1 cellular context compared by ENCODE assay signal in genomic region chr7:134646425-134647305, GRCh38.
TF ChIP-seq lines count a peak whose summit lies in the region.

BPGM (plus strand) TSS chr7:134646853; CDS start chr7:134661508, 14,655 bp downstream.

TF ChIP-seq in HepG2, 621 proteins besides CTCF, POLR2A, EP300 and RAD21 (continued from another document and continues in another):
- TF ChIP-seq ATRX (CRISPR knock-in tag; IDR thresholded peaks at IDR 0.05; ENCODE audit: borderline replicate concordance) (no peak), HNRNPLL (IDR thresholded peaks at IDR 0.05; ENCODE audit: low read depth, low read length, poor library complexity, severe bottlenecking) (no peak), ZNF274 (CRISPR knock-in tag; IDR thresholded peaks at IDR 0.05) (no peak), ZNF296 (CRISPR knock-in tag; conservative IDR thresholded peaks at IDR 0.05) (no peak), CHCHD3 (CRISPR knock-in tag; IDR thresholded peaks at IDR 0.05) (no peak), SIX1 (CRISPR knock-in tag; IDR thresholded peaks at IDR 0.05; ENCODE audit: borderline replicate concordance) (no peak), ELF4 (CRISPR knock-in tag; IDR thresholded peaks at IDR 0.05; ENCODE audit: borderline replicate concordance) (peak; percentile 78; the same call in 1 of the 2 replicates), ESRRA (CRISPR knock-in tag; IDR thresholded peaks at IDR 0.05; ENCODE audit: low read depth) (no peak), THAP9 (CRISPR knock-in tag; IDR thresholded peaks at IDR 0.05; ENCODE audit: borderline replicate concordance) (peak; percentile 76; the same call in 1 of the 2 replicates), ZFP36L2 (CRISPR knock-in tag; IDR thresholded peaks at IDR 0.05) (no peak), POLR2G (IDR thresholded peaks at IDR 0.05; ENCODE audit: low read depth, low read length) (peak; percentile 94), PITX1 (CRISPR knock-in tag; IDR thresholded peaks at IDR 0.05) (peak; percentile 93), MXD1 (CRISPR knock-in tag; IDR thresholded peaks at IDR 0.05) (no peak), ZBTB14 (CRISPR knock-in tag; IDR thresholded peaks at IDR 0.05) (no peak), KLF16 (CRISPR knock-in tag; IDR thresholded peaks at IDR 0.05) (peak in 1 of 2 experiments; percentile 60; a peak in 1 of 4 replicates), THAP8 (CRISPR knock-in tag; IDR thresholded peaks at IDR 0.05; ENCODE audit: borderline replicate concordance) (no peak), HOXA9 (CRISPR knock-in tag; IDR thresholded peaks at IDR 0.05; ENCODE audit: borderline replicate concordance) (no peak), ZNF354B (CRISPR knock-in tag; IDR thresholded peaks at IDR 0.05) (no peak), GPBP1L1 (CRISPR knock-in tag; IDR thresholded peaks at IDR 0.05) (no peak), AKAP8 (CRISPR knock-in tag; IDR thresholded peaks at IDR 0.05) (no peak), ZNF652 (CRISPR knock-in tag; IDR thresholded peaks at IDR 0.05; ENCODE audit: borderline replicate concordance, low read depth) (no peak), KAT8 (CRISPR knock-in tag; IDR thresholded peaks at IDR 0.05) (peak; percentile 93), SAFB2 (CRISPR knock-in tag; IDR thresholded peaks at IDR 0.05; ENCODE audit: borderline replicate concordance, low read depth) (no peak), ZHX2 (IDR thresholded peaks at IDR 0.05; ENCODE audit: low read depth) (no peak), ZHX2 (CRISPR knock-in tag; IDR thresholded peaks at IDR 0.05; ENCODE audit: borderline replicate concordance) (no peak), ZNF160 (CRISPR knock-in tag; IDR thresholded peaks at IDR 0.05) (no peak), TARDBP (CRISPR knock-in tag; IDR thresholded peaks at IDR 0.05) (peak; percentile 65), ZNF251 (CRISPR knock-in tag; IDR thresholded peaks at IDR 0.05) (no peak), HNRNPUL1 (IDR thresholded peaks at IDR 0.05; ENCODE audit: low read depth, low read length) (no peak), PHF20 (CRISPR knock-in tag; IDR thresholded peaks at IDR 0.05) (peak; percentile 93), SMAD3 (CRISPR knock-in tag; IDR thresholded peaks at IDR 0.05) (no peak), LRRFIP1 (CRISPR knock-in tag; conservative IDR thresholded peaks at IDR 0.05) (no peak), CEBPG (CRISPR knock-in tag; IDR thresholded peaks at IDR 0.05) (no peak; the same call in 1 of the 2 replicates), MIXL1 (CRISPR knock-in tag; IDR thresholded peaks at IDR 0.05) (no peak), SNAI1 (CRISPR knock-in tag; IDR thresholded peaks at IDR 0.05; ENCODE audit: borderline replicate concordance) (no peak), ZNF232 (CRISPR knock-in tag; IDR thresholded peaks at IDR 0.05; ENCODE audit: borderline replicate concordance) (0 out of 2 replicates have a peak, but pooled peaks have one; percentile 53), PTBP1 (IDR thresholded peaks at IDR 0.05; ENCODE audit: low read depth, low read length, poor library complexity, severe bottlenecking) (no peak), ZNF530 (CRISPR knock-in tag; IDR thresholded peaks at IDR 0.05; ENCODE audit: low read depth) (no peak), ZNF619 (CRISPR knock-in tag; IDR thresholded peaks at IDR 0.05) (no peak), ZSCAN25 (CRISPR knock-in tag; IDR thresholded peaks at IDR 0.05) (no peak), ZBTB26 (CRISPR knock-in tag; IDR thresholded peaks at IDR 0.05; ENCODE audit: borderline replicate concordance) (peak; percentile 45; the same call in 1 of the 2 replicates), CENPX (CRISPR knock-in tag; IDR thresholded peaks at IDR 0.05) (no peak), NCOA2 (CRISPR knock-in tag; IDR thresholded peaks at IDR 0.05) (no peak), NFE2L1 (CRISPR knock-in tag; IDR thresholded peaks at IDR 0.05; ENCODE audit: borderline replicate concordance) (no peak), SIN3A (IDR thresholded peaks at IDR 0.05; ENCODE audit: borderline replicate concordance, low read depth, low read length) (peak; percentile 60), JUN (CRISPR knock-in tag; IDR thresholded peaks at IDR 0.05) (no peak), DRAP1 (CRISPR knock-in tag; IDR thresholded peaks at IDR 0.05) (peak; percentile 99), ATF7-NPFF (CRISPR knock-in tag; IDR thresholded peaks at IDR 0.05; ENCODE audit: low read depth) (no peak), ZNF772 (CRISPR knock-in tag; IDR thresholded peaks at IDR 0.05) (no peak)
